9 cellular contexts compared by ENCODE assay signal in the genomic region with DNA sequence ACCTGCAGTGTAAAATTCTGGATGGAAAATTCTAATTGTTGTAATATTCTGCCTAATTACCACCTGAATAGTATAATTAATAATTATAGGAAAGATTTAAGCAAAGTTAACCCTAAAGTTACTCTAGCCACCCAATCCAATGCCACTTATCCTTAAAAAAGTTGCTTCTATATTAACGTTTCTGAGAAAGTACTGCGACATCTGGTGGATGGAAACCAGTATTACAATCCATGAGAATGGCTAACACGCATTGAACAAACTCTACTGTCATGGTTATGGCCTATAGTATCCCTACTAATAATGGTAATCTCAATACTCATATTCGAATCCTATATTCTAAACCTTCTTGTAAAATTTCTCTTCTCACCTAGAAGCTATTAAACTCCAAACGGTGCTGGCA.
DNase-seq lines count a peak whose midpoint lies in the region; ATAC-seq, FAIRE-seq and TF ChIP-seq lines count a peak whose summit lies in the region.
"Had no signal": no experiment of that assay in that cellular context is flagged by ENCODE, and none has a peak within 500 bp of the region (broad histone marks: within the 10 kb centered on the region; RNA-seq: fewer than 3 reads in every experiment).

No MANE protein-coding gene starts in this region.

- no peak overlapping the region for H3K4me3 ChIP-seq in adipocyte (ENCODE audit: low read length)
- H3K4me3 ChIP-seq in HepG2 (replicated peaks in 1 of 3; ENCODE audit: insufficient read depth in 1 of 3, low read depth in 2 of 3, low read length in 3 of 3) = no peak overlapping the region

- BruUV-seq in HepG2 (replicated peaks; lab: Mats Ljungman, UMichigan) = no TSS peak

- POLR2A ChIA-PET in HepG2 (lab: Yijun Ruan, JAX) = no interaction called here

- WGBS in HepG2 (ENCODE audit: low lambda C conversion rate) = 3% methylated on average over 5 of the region's 5 CpGs

- H3K36me3 ChIP-seq in adipocyte (ENCODE audit: control insufficient read depth, insufficient read depth, low read length, severe bottlenecking) (no peaks in the 10 kb centered on the region), HepG2 (replicated peaks in 1 of 2; ENCODE audit: control insufficient read depth in 1 of 2, insufficient read depth in 2 of 2, low read length in 2 of 2) (no peaks in the 10 kb centered on the region)

- no peak overlapping the region for H3K27ac ChIP-seq in HepG2 (ENCODE audit: extremely low read length, insufficient read depth, low read length)

- TF ChIP-seq CTCF in HepG2 (CRISPR knock-in tag; IDR thresholded peaks at IDR 0.05) = peak; percentile 52

- CTCF ChIA-PET in HepG2 (lab: Yijun Ruan, JAX; ENCODE audit: low intra/inter-chr PET ratio, low total read pairs) = interaction anchor here (0.8 to 2.3 kb wide), 3 partner anchors 790 to 1269 kb away, joined by 4 to 9 read pairs (median 5); no protein-coding TSS in a partner anchor

- no peaks in the 10 kb centered on the region for H3K9me3 ChIP-seq in adipocyte (ENCODE audit: control insufficient read depth, low read length)
- no peaks in the 10 kb centered on the region for H3K9me3 ChIP-seq in HepG2 (ENCODE audit: low read length)

- no peak for TF ChIP-seq POLR2A in HepG2 (IDR thresholded peaks at IDR 0.05; ENCODE audit: insufficient read depth in 1 of 2, low read depth in 2 of 2, low read length in 2 of 2)

- peak; percentile 59 for ATAC-seq in HG02798 (IDR thresholded peaks at IDR 0.05; ENCODE audit: poor library complexity, unreplicated experiment)
- ATAC-seq in HepG2 = peak; percentile 52; the same call in 2 of the 3 replicates
- ATAC-seq in GM21786 (IDR thresholded peaks at IDR 0.05; ENCODE audit: unreplicated experiment) = no peak

- no peaks in the 10 kb centered on the region for H3K27me3 ChIP-seq in adipocyte (replicated peaks; ENCODE audit: control insufficient read depth, insufficient read depth, low read length)
- no peaks in the 10 kb centered on the region for H3K27me3 ChIP-seq in HepG2 (ENCODE audit: control insufficient read depth in 1 of 2, insufficient read depth in 2 of 2, low read length in 2 of 2)

- intact Hi-C loops in HepG2 (cut with micrococcal nuclease; ENCODE audit: unreplicated experiment) = loop anchor here (1.0 kb wide), 1 partner anchor 400 kb away; no protein-coding TSS in a partner anchor

- no peak for TF ChIP-seq RAD21 in HepG2 (CRISPR knock-in tag; IDR thresholded peaks at IDR 0.05)

- DNase-seq in adipocyte (ENCODE audit: low read depth) (peak; percentile 20), HepG2 (ENCODE audit: low spot score) (peak; percentile 29), glomerular visceral epithelial cell (ENCODE audit: extremely low spot score) (no peak), GM19240 (ENCODE audit: insufficient read length, low spot score) (no peak)
- no peak for DNase-seq in stimulated activated naive CD4-positive, alpha-beta T cell treated with Interleukin-2 at 50 U/mL for 16 hours (lab: John Stamatoyannopoulos, UW)
- DNase-seq: cerebellar nuclear complex had no signal

- FAIRE-seq in G401.6 (lab: Jason Lieb, UNC) (peak; percentile 69), HepG2 (lab: Jason Lieb, UNC) (no peak)

- no peak overlapping the region for H3K4me2 ChIP-seq in HepG2 (ENCODE audit: low read depth, low read length)

- TF ChIP-seq EP300 in HepG2 (IDR thresholded peaks at IDR 0.05; ENCODE audit: low read depth in 2 of 2, low read length in 2 of 2) = no peak
- no peak for TF ChIP-seq EP300 in HepG2 (CRISPR knock-in tag; IDR thresholded peaks at IDR 0.05; ENCODE audit: borderline replicate concordance)

- H4K20me1 ChIP-seq in HepG2 (ENCODE audit: insufficient read depth, low read length) = no peaks in the 10 kb centered on the region

- no peaks in the 10 kb centered on the region for H3K4me1 ChIP-seq in adipocyte (ENCODE audit: control insufficient read depth, insufficient read depth, low read length)
- H3K4me1 ChIP-seq in HepG2 (ENCODE audit: insufficient read depth, low read length) = no peaks in the 10 kb centered on the region

- H3K79me2 ChIP-seq in HepG2 (ENCODE audit: insufficient read depth, low read length) = no peaks in the 10 kb centered on the region

- H2AFZ ChIP-seq in HepG2 (ENCODE audit: low read length) = no peak overlapping the region

- H3K9ac ChIP-seq in adipocyte (ENCODE audit: low read length) = no peak overlapping the region
- no peak overlapping the region for H3K9ac ChIP-seq in HepG2 (ENCODE audit: insufficient read depth, low read depth, low read length)

- in situ Hi-C loops in HepG2 (cut with HindIII; ENCODE audit: extremely low pct_ligation_motif_present, low pct_unique_long_range_greater_than_20kb) = loop anchor here (25.0 kb wide), 1 partner anchor 393 kb away; no protein-coding TSS in a partner anchor

TF ChIP-seq in HepG2, 621 proteins besides CTCF, POLR2A, EP300 and RAD21:
- TF ChIP-seq MBNL3 (CRISPR knock-in tag; conservative IDR thresholded peaks at IDR 0.05) (no peak), DMAP1 (CRISPR knock-in tag; IDR thresholded peaks at IDR 0.05) (no peak), SAP130 (CRISPR knock-in tag; IDR thresholded peaks at IDR 0.05; ENCODE audit: low read depth) (no peak), ZNF563 (CRISPR knock-in tag; IDR thresholded peaks at IDR 0.05) (no peak), TCF7 (IDR thresholded peaks at IDR 0.05; ENCODE audit: low read depth) (no peak), HHEX (CRISPR knock-in tag; IDR thresholded peaks at IDR 0.05) (no peak), MXD4 (CRISPR knock-in tag; IDR thresholded peaks at IDR 0.05) (no peak), STAG1 (CRISPR knock-in tag; IDR thresholded peaks at IDR 0.05) (peak; percentile 29; the same call in 1 of the 2 replicates), ZFP62 (CRISPR knock-in tag; IDR thresholded peaks at IDR 0.05) (no peak), ZNF253 (CRISPR knock-in tag; IDR thresholded peaks at IDR 0.05; ENCODE audit: borderline replicate concordance) (no peak), SMC3 (IDR thresholded peaks at IDR 0.05; ENCODE audit: low read length) (peak; percentile 25; the same call in 1 of the 2 replicates), ZKSCAN1 (IDR thresholded peaks at IDR 0.05; ENCODE audit: low read length) (no peak), TBL1XR1 (IDR thresholded peaks at IDR 0.05; ENCODE audit: borderline replicate concordance, low read length, partially characterized antibody) (no peak), TAF1 (CRISPR knock-in tag; IDR thresholded peaks at IDR 0.05) (no peak)
- TF ChIP-seq, protein P1, sequence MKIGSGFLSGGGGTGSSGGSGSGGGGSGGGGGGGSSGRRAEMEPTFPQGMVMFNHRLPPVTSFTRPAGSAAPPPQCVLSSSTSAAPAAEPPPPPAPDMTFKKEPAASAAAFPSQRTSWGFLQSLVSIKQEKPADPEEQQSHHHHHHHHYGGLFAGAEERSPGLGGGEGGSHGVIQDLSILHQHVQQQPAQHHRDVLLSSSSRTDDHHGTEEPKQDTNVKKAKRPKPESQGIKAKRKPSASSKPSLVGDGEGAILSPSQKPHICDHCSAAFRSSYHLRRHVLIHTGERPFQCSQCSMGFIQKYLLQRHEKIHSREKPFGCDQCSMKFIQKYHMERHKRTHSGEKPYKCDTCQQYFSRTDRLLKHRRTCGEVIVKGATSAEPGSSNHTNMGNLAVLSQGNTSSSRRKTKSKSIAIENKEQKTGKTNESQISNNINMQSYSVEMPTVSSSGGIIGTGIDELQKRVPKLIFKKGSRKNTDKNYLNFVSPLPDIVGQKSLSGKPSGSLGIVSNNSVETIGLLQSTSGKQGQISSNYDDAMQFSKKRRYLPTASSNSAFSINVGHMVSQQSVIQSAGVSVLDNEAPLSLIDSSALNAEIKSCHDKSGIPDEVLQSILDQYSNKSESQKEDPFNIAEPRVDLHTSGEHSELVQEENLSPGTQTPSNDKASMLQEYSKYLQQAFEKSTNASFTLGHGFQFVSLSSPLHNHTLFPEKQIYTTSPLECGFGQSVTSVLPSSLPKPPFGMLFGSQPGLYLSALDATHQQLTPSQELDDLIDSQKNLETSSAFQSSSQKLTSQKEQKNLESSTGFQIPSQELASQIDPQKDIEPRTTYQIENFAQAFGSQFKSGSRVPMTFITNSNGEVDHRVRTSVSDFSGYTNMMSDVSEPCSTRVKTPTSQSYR (CRISPR knock-in tag; IDR thresholded peaks at IDR 0.05; ENCODE audit: borderline replicate concordance) = no peak

Comparison
In these comparisons a context has a peak if more than half of its experiments do, and no peak if none do; other contexts are left out.
1. DNase-seq: peak in adipocyte (single experiment) and HepG2 (single experiment); none in glomerular visceral epithelial cell (single experiment), GM19240 (single experiment) and stimulated activated naive CD4-positive, alpha-beta T cell treated with Interleukin-2 at 50 U/mL for 16 hours (single experiment).